Comparison of ENCODE assay signal across 8 cellular contexts in the genomic region with DNA sequence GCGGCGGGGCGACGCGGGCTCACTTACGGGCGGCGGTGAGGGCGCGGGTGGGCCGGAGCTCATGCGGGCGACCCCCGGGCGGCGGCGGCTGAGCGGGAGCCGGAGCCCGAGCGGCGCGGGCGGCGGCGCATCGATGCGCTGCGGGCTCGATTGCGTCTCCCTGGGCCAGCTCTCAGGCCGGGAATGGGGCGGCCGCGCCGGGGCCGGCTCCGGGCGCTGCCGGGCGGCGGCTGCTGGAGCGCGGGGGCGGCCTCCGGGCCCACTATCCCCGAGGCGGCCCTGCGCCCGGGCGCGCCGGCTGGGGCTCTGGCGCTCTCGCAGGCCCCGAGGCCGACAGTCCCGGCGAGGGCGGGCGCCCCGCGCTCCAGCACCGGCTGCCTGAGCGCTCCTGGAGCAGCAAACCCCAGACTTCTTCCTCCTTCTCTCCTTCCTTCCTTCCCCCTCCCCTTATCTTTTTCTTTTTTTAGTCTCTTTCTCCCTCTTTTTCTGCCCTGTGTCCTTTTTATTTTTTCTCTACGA. TPM values are rescaled to one million over a fixed set of nuclear protein-coding genes. Genes with fewer than 3 reads are reported as not detected.
DNase-seq lines count a peak whose midpoint lies in the region; ATAC-seq and TF ChIP-seq lines count a peak whose summit lies in the region.

No MANE protein-coding gene starts in this region.

- H3K9me3 ChIP-seq in BLaER1 treated with 17β-estradiol and CSF1 and Interleukin-3, amounts not matched to agents 10 nM and 100 nM (replicated peaks in 1 of 11) = 0 out of 22 replicates have a peak, but pooled peaks cover 0 to under 1% (median 0%) of the 10 kb centered on the region in 11 experiments

- DNase-seq in HuH-7 (ENCODE audit: low spot score) = peak; percentile 64
- DNase-seq in activated naive CD4-positive, alpha-beta T cell treated with anti-CD3 and anti-CD28 coated beads, Interleukin-2, amount 50 U/mL, for 16 hours = peak; percentile 36
- peak; percentile 46 for DNase-seq in glomerular visceral epithelial cell (ENCODE audit: extremely low spot score)
- DNase-seq in neural crest cell (ENCODE audit: low read depth, low spot score) = peak; percentile 41
- no peak for DNase-seq in 8988T

- H3K36me3 ChIP-seq in BLaER1 treated with 17β-estradiol and CSF1 and Interleukin-3, amounts not matched to agents 10 nM and 100 nM = no peaks in the 10 kb centered on the region; a peak in 4 of 22 replicates

- no peaks in the 10 kb centered on the region for H3K36me3 Mint-ChIP-seq in neural crest cell (ENCODE audit: low read depth)

- no peak for TF ChIP-seq CTCF in neural crest cell (conservative IDR thresholded peaks at IDR 0.05)

- H3K4me2 ChIP-seq in BLaER1 treated with 17β-estradiol and CSF1 and Interleukin-3, amounts not matched to agents 10 nM and 100 nM = peak overlapping the region; percentile 95 to 100 (median 98)

- peaks cover 47 to 84% (median 72%) of the 10 kb centered on the region in 11 experiments for H3K27me3 ChIP-seq in BLaER1 treated with 17β-estradiol and CSF1 and Interleukin-3, amounts not matched to agents 10 nM and 100 nM

- H3K4me3 ChIP-seq in BLaER1 treated with 17β-estradiol and CSF1 and Interleukin-3, amounts not matched to agents 10 nM and 100 nM = peak overlapping the region; percentile 83 to 98 (median 92)

- peaks cover 32 to 49% (median 36%) of the 10 kb centered on the region in 10 experiments for H3K4me1 ChIP-seq in BLaER1 treated with 17β-estradiol and CSF1 and Interleukin-3, amounts not matched to agents 10 nM and 100 nM

- H3K27ac Mint-ChIP-seq in neural crest cell (ENCODE audit: unreplicated experiment) = no peak overlapping the region

- H3K4me1 Mint-ChIP-seq in neural crest cell = peaks cover 22% of the 10 kb centered on the region

- H3K9me3 Mint-ChIP-seq in neural crest cell = no peaks in the 10 kb centered on the region

- ATAC-seq in GM19467 (IDR thresholded peaks at IDR 0.05; ENCODE audit: unreplicated experiment) = no peak
- no peak for ATAC-seq in HG02610 (IDR thresholded peaks at IDR 0.05; ENCODE audit: unreplicated experiment)

- H3K9ac ChIP-seq in BLaER1 treated with 17β-estradiol and CSF1 and Interleukin-3, amounts not matched to agents 10 nM and 100 nM = peak overlapping the region; percentile 75 to 96 (median 86)

- peaks cover 65 to 80% (median 73%) of the 10 kb centered on the region in 11 experiments; a peak in 21 of 22 replicates for H4K20me1 ChIP-seq in BLaER1 treated with 17β-estradiol and CSF1 and Interleukin-3, amounts not matched to agents 10 nM and 100 nM

- H3K4me3 Mint-ChIP-seq in neural crest cell = peak overlapping the region; percentile 98

- H3K27ac ChIP-seq in BLaER1 treated with 17β-estradiol and CSF1 and Interleukin-3, amounts not matched to agents 10 nM and 100 nM = peak overlapping the region; percentile 69 to 92 (median 79)

- H3K27me3 Mint-ChIP-seq in neural crest cell (ENCODE audit: low read depth) = peaks cover 80% of the 10 kb centered on the region

RNA-seq across cellular contexts. Expression of a gene that starts 1.5 kb away (rescaled TPM):
- total RNA-seq in neural crest cell = 2.4 and 3.0 TPM in 2 replicates
